2 cellular contexts compared by ENCODE assay signal in the genomic region with DNA sequence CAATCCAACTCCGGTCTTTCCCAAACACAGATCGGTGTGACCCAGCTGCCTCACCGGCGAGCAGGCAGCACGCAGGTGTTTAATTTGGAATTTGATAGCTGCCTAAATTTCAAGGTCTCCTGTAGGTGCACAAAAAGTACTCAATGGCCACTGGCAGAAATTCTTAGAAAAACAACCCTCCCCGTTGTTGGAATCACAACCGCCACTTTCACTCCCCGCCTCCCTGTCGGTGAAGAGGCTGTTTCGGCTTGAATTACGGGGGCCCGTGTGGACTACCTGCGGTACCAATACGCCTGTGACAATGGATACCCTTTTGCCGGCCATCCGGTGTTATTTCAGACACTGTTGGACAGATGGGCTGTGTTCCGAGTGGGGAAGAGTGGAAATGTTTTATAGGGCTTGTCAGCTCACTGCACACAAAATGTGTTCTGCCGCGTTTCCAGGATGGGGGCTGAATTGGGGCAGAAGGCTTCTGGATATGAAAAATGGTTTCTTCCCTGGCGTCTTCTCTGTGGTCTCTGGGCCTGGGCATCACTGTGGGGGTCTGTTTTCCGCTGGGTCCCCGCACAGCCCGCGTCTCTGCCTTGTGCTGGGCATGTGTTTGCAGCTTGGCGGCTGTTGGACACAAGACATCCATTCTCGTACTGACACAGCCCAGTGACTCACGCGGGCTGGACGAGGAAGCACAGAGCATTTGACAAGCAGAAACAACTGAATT.
A peak's percentile ranks its signal among the peaks of the same experiment; 100 is the strongest.
TF ChIP-seq lines count a peak whose summit lies in the region.

No MANE protein-coding gene starts in this region.

TF ChIP-seq in A549, 52 proteins besides CTCF, POLR2A, EP300 and RAD21:
- no peak for TF ChIP-seq KDM1A (IDR thresholded peaks at IDR 0.05; ENCODE audit: low read depth)
- no peak for TF ChIP-seq HEYL (CRISPR knock-in tag; IDR thresholded peaks at IDR 0.05)

TF ChIP-seq in HepG2, 621 proteins besides CTCF, POLR2A, EP300 and RAD21:
- TF ChIP-seq, protein P1, sequence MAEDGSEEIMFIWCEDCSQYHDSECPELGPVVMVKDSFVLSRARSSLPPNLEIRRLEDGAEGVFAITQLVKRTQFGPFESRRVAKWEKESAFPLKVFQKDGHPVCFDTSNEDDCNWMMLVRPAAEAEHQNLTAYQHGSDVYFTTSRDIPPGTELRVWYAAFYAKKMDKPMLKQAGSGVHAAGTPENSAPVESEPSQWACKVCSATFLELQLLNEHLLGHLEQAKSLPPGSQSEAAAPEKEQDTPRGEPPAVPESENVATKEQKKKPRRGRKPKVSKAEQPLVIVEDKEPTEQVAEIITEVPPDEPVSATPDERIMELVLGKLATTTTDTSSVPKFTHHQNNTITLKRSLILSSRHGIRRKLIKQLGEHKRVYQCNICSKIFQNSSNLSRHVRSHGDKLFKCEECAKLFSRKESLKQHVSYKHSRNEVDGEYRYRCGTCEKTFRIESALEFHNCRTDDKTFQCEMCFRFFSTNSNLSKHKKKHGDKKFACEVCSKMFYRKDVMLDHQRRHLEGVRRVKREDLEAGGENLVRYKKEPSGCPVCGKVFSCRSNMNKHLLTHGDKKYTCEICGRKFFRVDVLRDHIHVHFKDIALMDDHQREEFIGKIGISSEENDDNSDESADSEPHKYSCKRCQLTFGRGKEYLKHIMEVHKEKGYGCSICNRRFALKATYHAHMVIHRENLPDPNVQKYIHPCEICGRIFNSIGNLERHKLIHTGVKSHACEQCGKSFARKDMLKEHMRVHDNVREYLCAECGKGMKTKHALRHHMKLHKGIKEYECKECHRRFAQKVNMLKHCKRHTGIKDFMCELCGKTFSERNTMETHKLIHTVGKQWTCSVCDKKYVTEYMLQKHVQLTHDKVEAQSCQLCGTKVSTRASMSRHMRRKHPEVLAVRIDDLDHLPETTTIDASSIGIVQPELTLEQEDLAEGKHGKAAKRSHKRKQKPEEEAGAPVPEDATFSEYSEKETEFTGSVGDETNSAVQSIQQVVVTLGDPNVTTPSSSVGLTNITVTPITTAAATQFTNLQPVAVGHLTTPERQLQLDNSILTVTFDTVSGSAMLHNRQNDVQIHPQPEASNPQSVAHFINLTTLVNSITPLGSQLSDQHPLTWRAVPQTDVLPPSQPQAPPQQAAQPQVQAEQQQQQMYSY (CRISPR knock-in tag; IDR thresholded peaks at IDR 0.05), result no peak
- TF ChIP-seq, protein P2, sequence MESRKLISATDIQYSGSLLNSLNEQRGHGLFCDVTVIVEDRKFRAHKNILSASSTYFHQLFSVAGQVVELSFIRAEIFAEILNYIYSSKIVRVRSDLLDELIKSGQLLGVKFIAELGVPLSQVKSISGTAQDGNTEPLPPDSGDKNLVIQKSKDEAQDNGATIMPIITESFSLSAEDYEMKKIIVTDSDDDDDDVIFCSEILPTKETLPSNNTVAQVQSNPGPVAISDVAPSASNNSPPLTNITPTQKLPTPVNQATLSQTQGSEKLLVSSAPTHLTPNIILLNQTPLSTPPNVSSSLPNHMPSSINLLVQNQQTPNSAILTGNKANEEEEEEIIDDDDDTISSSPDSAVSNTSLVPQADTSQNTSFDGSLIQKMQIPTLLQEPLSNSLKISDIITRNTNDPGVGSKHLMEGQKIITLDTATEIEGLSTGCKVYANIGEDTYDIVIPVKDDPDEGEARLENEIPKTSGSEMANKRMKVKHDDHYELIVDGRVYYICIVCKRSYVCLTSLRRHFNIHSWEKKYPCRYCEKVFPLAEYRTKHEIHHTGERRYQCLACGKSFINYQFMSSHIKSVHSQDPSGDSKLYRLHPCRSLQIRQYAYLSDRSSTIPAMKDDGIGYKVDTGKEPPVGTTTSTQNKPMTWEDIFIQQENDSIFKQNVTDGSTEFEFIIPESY (CRISPR knock-in tag; IDR thresholded peaks at IDR 0.05), result peak; percentile 62; the same call in 1 of the 2 replicates
TF ChIP-seq in HepG2: peak in this region for 1.
